7 cellular contexts compared by ENCODE assay signal in genomic region chr14:29494312-29494711, GRCh38.
"Had no signal": no experiment of that assay in that cellular context is flagged by ENCODE, and none has a peak within 500 bp of the region (broad histone marks: within the 10 kb centered on the region; RNA-seq: fewer than 3 reads in every experiment).

No MANE protein-coding gene starts in this region.

- H3K27ac ChIP-seq: HL-60, KMS-11 had no signal

- H3K4me2 ChIP-seq: KMS-11 had no signal

- FAIRE-seq: HTR-8/SVneo, K562 had no signal

- DNase-seq: IMR-90, KBM-7, KG1 had no signal

- H3K4me3 ChIP-seq: K562 had no signal

- ATAC-seq: K562 had no signal

- H3K9ac ChIP-seq: KMS-11 had no signal
